Comparison of ENCODE assay signal across 8 cellular contexts in the genomic region with DNA sequence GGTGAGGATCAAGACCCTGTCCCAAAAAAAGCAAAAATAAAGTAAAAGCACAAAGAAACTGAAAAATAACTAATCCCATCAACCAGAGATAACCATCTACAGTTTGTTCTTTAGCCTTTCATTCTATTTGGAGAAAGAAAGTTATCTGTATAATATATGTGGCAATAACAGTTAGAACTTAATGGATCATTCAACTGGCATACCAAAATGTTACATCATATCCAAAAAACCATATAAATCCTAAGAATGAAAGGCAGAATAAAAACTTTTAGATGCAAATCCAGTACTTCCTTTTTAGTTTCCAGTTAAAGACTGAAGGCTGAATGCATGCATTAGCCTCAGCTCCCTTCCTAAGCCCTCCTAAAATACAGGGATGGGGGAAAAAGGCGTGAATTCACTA. TPM values are rescaled to one million over a fixed set of nuclear protein-coding genes. Genes with fewer than 3 reads are reported as not detected.
DNase-seq lines count a peak whose midpoint lies in the region; ATAC-seq and TF ChIP-seq lines count a peak whose summit lies in the region.

No MANE protein-coding gene starts in this region.

- H3K36me3 ChIP-seq in Caco-2 (ENCODE audit: control insufficient read depth, insufficient read depth, low read length) (no peaks in the 10 kb centered on the region), Karpas-422 (ENCODE audit: insufficient read depth, low read length) (no peaks in the 10 kb centered on the region), colonic mucosa (no peaks in the 10 kb centered on the region)

- H3K27me3 Mint-ChIP-seq in Caco-2 (ENCODE audit: insufficient read depth, unreplicated experiment) (no peaks in the 10 kb centered on the region), osteocyte (ENCODE audit: unreplicated experiment) (no peaks in the 10 kb centered on the region)

- H2AFZ ChIP-seq in Karpas-422 (ENCODE audit: low read length), result no peak overlapping the region

- no peaks in the 10 kb centered on the region for H3K27me3 ChIP-seq in Caco-2 (replicated peaks; ENCODE audit: control insufficient read depth, insufficient read depth, low read length)
- H3K27me3 ChIP-seq in Karpas-422 (ENCODE audit: low read length), result no peaks in the 10 kb centered on the region
- no peaks in the 10 kb centered on the region for H3K27me3 ChIP-seq in colonic mucosa

- H3K27ac ChIP-seq in Karpas-422 (ENCODE audit: low read length) (peak overlapping the region; percentile 7; the same call in 1 of the 2 replicates), colonic mucosa (peak overlapping the region; percentile 38)

- peak overlapping the region; percentile 17 for H3K4me2 ChIP-seq in Karpas-422 (ENCODE audit: low read depth, low read length, poor library complexity, severe bottlenecking)

- TF ChIP-seq CTCF in Caco-2 (IDR thresholded peaks at IDR 0.05; ENCODE audit: insufficient read depth in 1 of 2, low read depth in 1 of 2, low read length in 1 of 2, severe bottlenecking in 1 of 2, unreplicated experiment in 1 of 2), result no peak
- no peak for TF ChIP-seq CTCF in colonic mucosa (IDR thresholded peaks at IDR 0.05)
- TF ChIP-seq CTCF in osteocyte (IDR thresholded peaks at IDR 0.05), result no peak
- TF ChIP-seq CTCF in GM13977 (IDR thresholded peaks at IDR 0.05; ENCODE audit: extremely low read depth, insufficient read depth, missing control alignments), result no peak

- CTCF ChIA-PET in Caco-2 (lab: Charles Lee), result no interaction called here

- no TSS peak for BruUV-seq in Caco-2 (replicated peaks; lab: Mats Ljungman, UMichigan)

- H3K9me3 ChIP-seq in Caco-2 (no peaks in the 10 kb centered on the region), Karpas-422 (ENCODE audit: low read length) (no peaks in the 10 kb centered on the region), colonic mucosa (no peaks in the 10 kb centered on the region)

- intact Hi-C loops in Caco-2 (cut with micrococcal nuclease; ENCODE audit: unreplicated experiment) (loop anchor here (2.0 to 5.0 kb wide), 2 partner anchors 25 to 76 kb away; partner anchors contain the start of gene ILRUN), colonic mucosa (cut with DNase I) (no loop called here)

- H3K4me3 Mint-ChIP-seq in Caco-2 (ENCODE audit: unreplicated experiment) (peak overlapping the region; percentile 38), osteocyte (ENCODE audit: unreplicated experiment) (no peak overlapping the region)

- H3K9ac ChIP-seq in Karpas-422 (ENCODE audit: low read length) (no peak overlapping the region), colonic mucosa (ENCODE audit: low read depth in 2 of 2, low read length in 2 of 2) (no peak overlapping the region)

- H3K4me1 ChIP-seq in Caco-2, result peaks cover 90% of the 10 kb centered on the region
- H3K4me1 ChIP-seq in Karpas-422 (ENCODE audit: low read length), result peaks cover 54% of the 10 kb centered on the region
- peaks cover 9% of the 10 kb centered on the region for H3K4me1 ChIP-seq in colonic mucosa

- H3K9me3 Mint-ChIP-seq in Caco-2 (ENCODE audit: unreplicated experiment) (no peaks in the 10 kb centered on the region), osteocyte (ENCODE audit: unreplicated experiment) (no peaks in the 10 kb centered on the region)

- no peak for ATAC-seq in HG03342 (IDR thresholded peaks at IDR 0.05; ENCODE audit: unreplicated experiment)

- DNase-seq in Caco-2 (no peak), Karpas-422 (no peak), colonic mucosa (no peak), osteocyte (ENCODE audit: extremely low spot score, unreplicated experiment) (no peak), NCI-H1048 (lab: John Stamatoyannopoulos, UW) (no peak), GM13977 (ENCODE audit: low spot score) (no peak)
- no peak for DNase-seq in effector CD8-positive, alpha-beta T cell (lab: John Stamatoyannopoulos, UW)

- H3K79me2 ChIP-seq in Karpas-422 (ENCODE audit: low read length), result peaks cover 100% of the 10 kb centered on the region

- no peaks in the 10 kb centered on the region for H4K20me1 ChIP-seq in Karpas-422 (ENCODE audit: insufficient read depth, low read depth, low read length)

- POLR2A ChIA-PET in Caco-2 (lab: Charles Lee), result interaction anchor here (0.6 kb wide), 1 partner anchor 86 kb away, joined by 5 read pairs; the partner anchor contains the start of gene SNRPC

- H3K4me3 ChIP-seq in Caco-2 (ENCODE audit: low read depth, low read length) (no peak overlapping the region), Karpas-422 (ENCODE audit: low read length) (no peak overlapping the region), colonic mucosa (no peak overlapping the region)

- in situ Hi-C loops in GM13977 (cut with MboI; ENCODE audit: low pct_unique_long_range_greater_than_20kb, low sequenced_read_pairs, unreplicated experiment), result no loop called here

- H3K4me1 Mint-ChIP-seq in Caco-2 (ENCODE audit: low read depth, unreplicated experiment), result peaks cover 49% of the 10 kb centered on the region
- H3K4me1 Mint-ChIP-seq in osteocyte (ENCODE audit: unreplicated experiment), result peaks cover 41% of the 10 kb centered on the region

- H3K9me2 ChIP-seq in Karpas-422 (replicated peaks; ENCODE audit: insufficient read depth, low read length), result no peaks in the 10 kb centered on the region

- H3K27ac Mint-ChIP-seq in Caco-2 (ENCODE audit: unreplicated experiment) (peak overlapping the region; percentile 80), osteocyte (ENCODE audit: unreplicated experiment) (peak overlapping the region; percentile 80)

- peaks cover 5% of the 10 kb centered on the region for H3K36me3 Mint-ChIP-seq in Caco-2 (ENCODE audit: insufficient read depth, unreplicated experiment)
- H3K36me3 Mint-ChIP-seq in osteocyte (ENCODE audit: unreplicated experiment), result peaks cover 4% of the 10 kb centered on the region

RNA-seq across cellular contexts. Expression of gene ILRUN, which starts 25.2 kb away (rescaled TPM):
- total RNA-seq in Caco-2 (2022), result 92.1 and 95.9 TPM in 2 replicates
- total RNA-seq in Karpas-422 (2014; rRNA removed; shearing (Covaris generic); ENCODE audit: low replicate concordance), result 28.8 and 33.9 TPM in 2 replicates
- 10 to 100 TPM; 48.5 to 57.6 TPM for total RNA-seq in colonic mucosa
- total RNA-seq in osteocyte, result 47.3 and 50.2 TPM in 2 replicates
